In genomic region chr2:204654679-204655078, GRCh38 we compare ENCODE assay signal across 21 cellular contexts.
A peak's percentile ranks its signal among the peaks of the same experiment; 100 is the strongest.
DNase-seq lines count a peak whose midpoint lies in the region; ATAC-seq and TF ChIP-seq lines count a peak whose summit lies in the region.
"Had no signal": no experiment of that assay in that cellular context is flagged by ENCODE, and none has a peak within 500 bp of the region (broad histone marks: within the 10 kb centered on the region; RNA-seq: fewer than 3 reads in every experiment).

No MANE protein-coding gene starts in this region.

- H3K9ac ChIP-seq in GM23248, result no peak overlapping the region
- peak overlapping the region; percentile 31 for H3K9ac ChIP-seq in adipocyte (ENCODE audit: low read length)
- H3K9ac ChIP-seq in fibroblast of lung (ENCODE audit: insufficient read depth, low read length), result no peak overlapping the region
- no peak overlapping the region for H3K9ac ChIP-seq in neural progenitor cell
- H3K9ac ChIP-seq: BLaER1 had no signal

- peak; percentile 58 for ATAC-seq in sciatic nerve
- ATAC-seq: GM12878, Panc1 had no signal

- H3K27ac Mint-ChIP-seq in neural progenitor cell, result no peak overlapping the region
- H3K27ac Mint-ChIP-seq: CD4-positive, alpha-beta T cell; H9 had no signal

- H3K79me2 ChIP-seq in GM23248 (ENCODE audit: insufficient read depth) (no peaks in the 10 kb centered on the region), fibroblast of lung (ENCODE audit: control insufficient read depth, insufficient read depth, low read length) (no peaks in the 10 kb centered on the region), neural progenitor cell (ENCODE audit: low read depth) (no peaks in the 10 kb centered on the region)

- peaks cover 5% of the 10 kb centered on the region for H3K36me3 Mint-ChIP-seq in neural progenitor cell

- H3F3A ChIP-seq in GM23248 (ENCODE audit: insufficient read depth) (peaks cover 9% of the 10 kb centered on the region), neural progenitor cell (ENCODE audit: low read depth) (no peaks in the 10 kb centered on the region)

- no peak overlapping the region for H3K4me3 ChIP-seq in GM23248
- H3K4me3 ChIP-seq in adipocyte (ENCODE audit: low read length), result peak overlapping the region; percentile 48
- peak overlapping the region in 1 of 4 experiments; percentile 15 for H3K4me3 ChIP-seq in fibroblast of lung (replicated peaks in 1 of 4; ENCODE audit: control extremely low read depth in 1 of 4, insufficient read depth in 1 of 4, low read depth in 3 of 4, low read length in 4 of 4)
- no peak overlapping the region for H3K4me3 ChIP-seq in esophagus squamous epithelium
- no peak overlapping the region for H3K4me3 ChIP-seq in neural progenitor cell
- H3K4me3 ChIP-seq: BLaER1, GM12878, SJCRH30 had no signal

- peak overlapping the region; percentile 9 for H3K4me2 ChIP-seq in GM23248 (ENCODE audit: unreplicated experiment)
- peak overlapping the region; percentile 18 for H3K4me2 ChIP-seq in fibroblast of lung (ENCODE audit: extremely low read depth, insufficient read depth, low read length)
- H3K4me2 ChIP-seq in neural progenitor cell, result no peak overlapping the region
- H3K4me2 ChIP-seq: BLaER1 had no signal

- no peaks in the 10 kb centered on the region for H3K27me3 Mint-ChIP-seq in neural progenitor cell (ENCODE audit: insufficient read depth, low read depth)
- H3K27me3 Mint-ChIP-seq: CD4-positive, alpha-beta T cell had no signal

- TF ChIP-seq CTCF in fibroblast of lung (conservative IDR thresholded peaks at IDR 0.05 in 1 of 2, IDR thresholded peaks at IDR 0.05 in 1 of 2; ENCODE audit: low read depth in 1 of 2, low read length in 2 of 2), result no peak
- no peak for TF ChIP-seq CTCF in esophagus squamous epithelium (IDR thresholded peaks at IDR 0.05)
- TF ChIP-seq CTCF in neural progenitor cell (IDR thresholded peaks at IDR 0.05), result no peak

- peaks cover 15% of the 10 kb centered on the region for H3K4me1 ChIP-seq in GM23248 (ENCODE audit: insufficient read depth)
- peaks cover 21% of the 10 kb centered on the region for H3K4me1 ChIP-seq in adipocyte (ENCODE audit: control insufficient read depth, insufficient read depth, low read length)
- peaks cover 2% of the 10 kb centered on the region for H3K4me1 ChIP-seq in fibroblast of lung (ENCODE audit: control insufficient read depth, extremely low read depth, insufficient read depth, low read length)
- peaks cover 0 to 15% (median 5%) of the 10 kb centered on the region in 3 donors for H3K4me1 ChIP-seq in esophagus squamous epithelium
- no peaks in the 10 kb centered on the region for H3K4me1 ChIP-seq in neural progenitor cell
- H3K4me1 ChIP-seq: BLaER1 had no signal

- H3K36me3 ChIP-seq in GM23248 (ENCODE audit: low read depth) (no peaks in the 10 kb centered on the region), adipocyte (ENCODE audit: control insufficient read depth, insufficient read depth, low read length, severe bottlenecking) (no peaks in the 10 kb centered on the region), fibroblast of lung (ENCODE audit: control insufficient read depth, insufficient read depth, low read length) (no peaks in the 10 kb centered on the region), esophagus squamous epithelium (no peaks in the 10 kb centered on the region), neural progenitor cell (no peaks in the 10 kb centered on the region)
- H3K36me3 ChIP-seq: BLaER1, SJCRH30 had no signal

- H2AFZ ChIP-seq in GM23248, result 0 out of 2 replicates have a peak overlapping the region, but pooled peaks have one; percentile 24
- no peak overlapping the region for H2AFZ ChIP-seq in fibroblast of lung (ENCODE audit: low read length)
- H2AFZ ChIP-seq in neural progenitor cell (replicated peaks), result no peak overlapping the region

- no peak for TF ChIP-seq POLR2A in esophagus squamous epithelium (IDR thresholded peaks at IDR 0.05)

- no peaks in the 10 kb centered on the region for H3K27me3 ChIP-seq in GM23248 (replicated peaks; ENCODE audit: insufficient read depth)
- no peaks in the 10 kb centered on the region for H3K27me3 ChIP-seq in adipocyte (replicated peaks; ENCODE audit: control insufficient read depth, insufficient read depth, low read length)
- H3K27me3 ChIP-seq in fibroblast of lung (ENCODE audit: control insufficient read depth, insufficient read depth, low read length), result no peaks in the 10 kb centered on the region
- H3K27me3 ChIP-seq in esophagus squamous epithelium, result no peaks in the 10 kb centered on the region
- no peaks in the 10 kb centered on the region for H3K27me3 ChIP-seq in neural progenitor cell
- H3K27me3 ChIP-seq: BLaER1, SJCRH30 had no signal

- H3K4me3 Mint-ChIP-seq in neural progenitor cell, result no peak overlapping the region
- H3K4me3 Mint-ChIP-seq: CD4-positive, alpha-beta T cell; H9 had no signal

- H3K9me3 ChIP-seq in GM23248 (ENCODE audit: low read depth) (no peaks in the 10 kb centered on the region), adipocyte (ENCODE audit: control insufficient read depth, low read length) (no peaks in the 10 kb centered on the region), fibroblast of lung (ENCODE audit: control insufficient read depth, insufficient read depth, low read depth, low read length) (no peaks in the 10 kb centered on the region), esophagus squamous epithelium (peaks cover 0 to 8% (median 0%) of the 10 kb centered on the region in 3 donors), neural progenitor cell (ENCODE audit: low read depth) (no peaks in the 10 kb centered on the region)
- H3K9me3 ChIP-seq: SJCRH30 had no signal

- 0 out of 2 replicates have a peak overlapping the region, but pooled peaks have one; percentile 16 for H3K27ac ChIP-seq in GM23248
- no peak overlapping the region for H3K27ac ChIP-seq in fibroblast of lung (ENCODE audit: insufficient read depth, low read length)
- no peak overlapping the region for H3K27ac ChIP-seq in esophagus squamous epithelium
- H3K27ac ChIP-seq in neural progenitor cell, result no peak overlapping the region
- H3K27ac ChIP-seq: BLaER1, HL-60, SJCRH30 had no signal

- H3K4me1 Mint-ChIP-seq in neural progenitor cell, result no peaks in the 10 kb centered on the region

- intact Hi-C loops in sciatic nerve (cut with DNase I) (no loop called here), esophagus squamous epithelium (cut with DNase I) (no loop called here)

- 92 to 100% methylated on average over 1 of the region's 1 CpG for WGBS in GM23248 (ENCODE audit: low coverage in 1 of 2, low lambda C conversion rate in 2 of 2, missing lambda C conversion rate in 2 of 2), 2 experiments
- WGBS in esophagus squamous epithelium, 2 donors, result 0 to 69% methylated on average over 1 of the region's 1 CpG

- H4K20me1 ChIP-seq in GM23248 (ENCODE audit: insufficient read depth) (no peaks in the 10 kb centered on the region), fibroblast of lung (ENCODE audit: control insufficient read depth, extremely low read depth, insufficient read depth, low read length) (no peaks in the 10 kb centered on the region), neural progenitor cell (ENCODE audit: low read depth) (no peaks in the 10 kb centered on the region)
- H4K20me1 ChIP-seq: BLaER1 had no signal

- in situ Hi-C loops in GM23248 (cut with MboI), result no loop called here

- peaks cover 5% of the 10 kb centered on the region for H3K9me3 Mint-ChIP-seq in neural progenitor cell

- DNase-seq in GM23248 (no peak), adipocyte (ENCODE audit: low read depth) (peak; percentile 39), fibroblast of lung (ENCODE audit: low read depth in 2 of 2) (peak in 1 of 2 donors; percentile 53), sciatic nerve (ENCODE audit: low spot score) (no peak), esophagus squamous epithelium (lab: John Stamatoyannopoulos, UW) (no peak), neural progenitor cell (ENCODE audit: low spot score) (no peak), GDM1 (lab: John Stamatoyannopoulos, UW) (no peak)
- DNase-seq: CD4-positive, alpha-beta T cell; COR-L47; DMS79; H9; KG1; NCI-H1092 treated with DMSO at 0.1 percent for 48 hours; NCI-H2029 treated with DMSO at 0.1 percent for 48 hours; NCI-H524 treated with DMSO at 0.1 percent for 48 hours; NCI-H82; SJCRH30 had no signal

- H3K9me2 ChIP-seq in GM23248 (ENCODE audit: insufficient read depth), result no peaks in the 10 kb centered on the region
